ENCODE assay signal across 1 cellular context in the genomic region with DNA sequence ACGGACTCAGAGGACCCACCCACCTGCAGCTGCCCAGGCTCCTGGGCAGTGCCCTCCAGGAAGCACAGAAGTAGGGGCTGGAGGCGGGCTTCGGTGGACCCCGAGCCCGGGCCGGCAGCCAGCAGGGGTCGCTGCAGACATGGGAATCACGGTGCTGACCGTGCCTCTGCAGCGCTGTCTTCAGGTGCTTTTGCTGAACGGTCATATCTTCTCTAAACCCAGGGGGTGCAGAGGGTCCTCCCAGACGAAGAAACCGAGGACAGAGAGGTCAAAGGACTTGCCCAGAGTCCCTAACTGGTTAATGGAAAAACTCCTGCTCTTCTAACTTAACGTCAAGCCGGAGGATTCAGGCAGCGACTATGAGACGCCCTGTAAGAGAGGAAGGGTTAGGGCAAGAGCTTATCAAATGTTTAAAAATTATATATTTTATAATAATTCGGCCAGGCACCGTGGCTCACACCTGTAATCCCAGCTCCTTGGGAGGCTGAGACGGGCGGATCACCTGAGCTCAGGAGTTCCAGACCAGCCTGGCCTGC.
A peak's percentile ranks its signal among the peaks of the same experiment; 100 is the strongest.
TF ChIP-seq lines count a peak whose summit lies in the region.

No MANE protein-coding gene starts in this region.

TF ChIP-seq in HEK293, 187 proteins besides CTCF, POLR2A, EP300 and RAD21 (continued from another document):
- TF ChIP-seq PRDM2 (tag by site-specific recombination; IDR thresholded peaks at IDR 0.05; ENCODE audit: borderline replicate concordance) (no peak), BCL11B (tag by site-specific recombination; IDR thresholded peaks at IDR 0.05; ENCODE audit: low read depth) (0 out of 2 replicates have a peak, but pooled peaks have one; percentile 55), ZFHX2 (tag by site-specific recombination; conservative IDR thresholded peaks at IDR 0.05) (peak; percentile 22; the same call in 1 of the 2 replicates), ZNF324 (tag by site-specific recombination; IDR thresholded peaks at IDR 0.05) (0 out of 2 replicates have a peak, but pooled peaks have one; percentile 21), ZBTB8A (tag by site-specific recombination; IDR thresholded peaks at IDR 0.05) (peak; percentile 60), ZNF785 (tag by site-specific recombination; IDR thresholded peaks at IDR 0.05) (peak; percentile 88), SCRT1 (tag by site-specific recombination; IDR thresholded peaks at IDR 0.05; ENCODE audit: borderline replicate concordance) (peak; percentile 59; the same call in 1 of the 2 replicates), BCL11A (tag by site-specific recombination; IDR thresholded peaks at IDR 0.05; ENCODE audit: low read depth) (no peak), EGR2 (tag by site-specific recombination; IDR thresholded peaks at IDR 0.05; ENCODE audit: low read depth) (0 out of 2 replicates have a peak, but pooled peaks have one; percentile 11), ZNF837 (tag by site-specific recombination; IDR thresholded peaks at IDR 0.05) (no peak)
- TF ChIP-seq, protein P1, sequence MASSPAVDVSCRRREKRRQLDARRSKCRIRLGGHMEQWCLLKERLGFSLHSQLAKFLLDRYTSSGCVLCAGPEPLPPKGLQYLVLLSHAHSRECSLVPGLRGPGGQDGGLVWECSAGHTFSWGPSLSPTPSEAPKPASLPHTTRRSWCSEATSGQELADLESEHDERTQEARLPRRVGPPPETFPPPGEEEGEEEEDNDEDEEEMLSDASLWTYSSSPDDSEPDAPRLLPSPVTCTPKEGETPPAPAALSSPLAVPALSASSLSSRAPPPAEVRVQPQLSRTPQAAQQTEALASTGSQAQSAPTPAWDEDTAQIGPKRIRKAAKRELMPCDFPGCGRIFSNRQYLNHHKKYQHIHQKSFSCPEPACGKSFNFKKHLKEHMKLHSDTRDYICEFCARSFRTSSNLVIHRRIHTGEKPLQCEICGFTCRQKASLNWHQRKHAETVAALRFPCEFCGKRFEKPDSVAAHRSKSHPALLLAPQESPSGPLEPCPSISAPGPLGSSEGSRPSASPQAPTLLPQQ (tag by site-specific recombination; IDR thresholded peaks at IDR 0.05) = 0 out of 2 replicates have a peak, but pooled peaks have one; percentile 39
TF ChIP-seq in HEK293: peak in this region for 19.
